In genomic region chr6:26550250-26550993, GRCh38 we compare ENCODE assay signal across 8 cellular contexts. TPM values are rescaled to one million over a fixed set of nuclear protein-coding genes. Genes with fewer than 3 reads are reported as not detected.
DNase-seq lines count a peak whose midpoint lies in the region; ATAC-seq and TF ChIP-seq lines count a peak whose summit lies in the region.

No MANE protein-coding gene starts in this region.

- 4 to 11% (median 7%) methylated on average over 35 to 42 of the region's 42 CpGs for WGBS in spleen, 5 donors

- no peak for TF ChIP-seq POLR2A in spleen (IDR thresholded peaks at IDR 0.05)

- H3K9me3 ChIP-seq in iPS-18a (ENCODE audit: control insufficient read depth, low read depth, low read length) (no peaks in the 10 kb centered on the region), spleen (no peaks in the 10 kb centered on the region)

- H3K27ac ChIP-seq in iPS-18a (ENCODE audit: low read length): peak overlapping the region; percentile 73
- peak overlapping the region; percentile 2 to 77 (median 64) for H3K27ac ChIP-seq in spleen

- H3K4me1 ChIP-seq in iPS-18a (ENCODE audit: control insufficient read depth, low read depth, low read length) (peaks cover 3% of the 10 kb centered on the region), spleen (peaks cover 10 to 50% (median 41%) of the 10 kb centered on the region in 6 donors)

- peak overlapping the region; percentile 54 for H3K9ac ChIP-seq in iPS-18a (ENCODE audit: low read length)

- no peaks in the 10 kb centered on the region for H3K27me3 ChIP-seq in iPS-18a (ENCODE audit: control insufficient read depth, insufficient read depth, low read length)
- no peaks in the 10 kb centered on the region for H3K27me3 ChIP-seq in spleen (replicated peaks in 1 of 7)

- in situ Hi-C loops in SK-MEL-5 (cut with HindIII; ENCODE audit: low pct_unique_long_range_greater_than_20kb, low sequenced_read_pairs): no loop called here

- ATAC-seq in HG03460 (IDR thresholded peaks at IDR 0.05; ENCODE audit: unreplicated experiment): no peak

- no peak for TF ChIP-seq CTCF in spleen (IDR thresholded peaks at IDR 0.05 in 8 of 11, conservative IDR thresholded peaks at IDR 0.05 in 3 of 11)

- DNase-seq in DMS153 (lab: John Stamatoyannopoulos, UW): peak; percentile 58
- DNase-seq in HUDEP-2 (lab: John Stamatoyannopoulos, UW; ENCODE audit: unreplicated experiment in 76 of 76): peak in 55 of 76 experiments; percentile 16 to 75 (median 54)
- DNase-seq in SK-MEL-5 (ENCODE audit: low read depth, low spot score): peak; percentile 66
- DNase-seq in amniotic epithelial cell (ENCODE audit: low read depth): peak; percentile 62
- DNase-seq in spleen: peak; percentile 83
- no peak for DNase-seq in 8988T

- peaks cover 15% of the 10 kb centered on the region for H3K36me3 ChIP-seq in iPS-18a (ENCODE audit: control insufficient read depth, low read depth, low read length)
- H3K36me3 ChIP-seq in spleen: peaks cover 0 to 18% (median 7%) of the 10 kb centered on the region in 6 donors

- intact Hi-C loops in spleen (cut with DNase I; ENCODE audit: low total_unique reads): no loop called here

- H3K4me3 ChIP-seq in iPS-18a (ENCODE audit: low read length): peak overlapping the region; percentile 66
- peak overlapping the region; percentile 55 to 82 (median 63) for H3K4me3 ChIP-seq in spleen

RNA-seq across cellular contexts. Expression of gene HMGN4, which starts 12.3 kb away (rescaled TPM):
- 86.1 and 103 TPM in 2 replicates for total RNA-seq in SK-MEL-5 (2014; rRNA removed; shearing (Covaris generic))
- polyA plus RNA-seq in SK-MEL-5 (2015; cell fraction: cytosol; rRNA removed): 69.0 and 88.9 TPM in 2 replicates
- 69.1 and 80.6 TPM in 2 replicates for polyA plus RNA-seq in SK-MEL-5 (2015; cell fraction: nucleus; rRNA removed)
- 10 to 100 TPM; 47.2 to 68.4 (median 58.2) TPM for total RNA-seq in spleen
- polyA plus RNA-seq in spleen: 10 to 100 TPM; 33.3 to 52.0 (median 51.4) TPM

RNA-seq across cellular contexts. Expression of gene ABT1, which starts 46.3 kb away (rescaled TPM):
- 34.3 and 35.1 TPM in 2 replicates for total RNA-seq in SK-MEL-5 (2014; rRNA removed; shearing (Covaris generic))
- 27.3 and 27.7 TPM in 2 replicates for polyA plus RNA-seq in SK-MEL-5 (2015; cell fraction: cytosol; rRNA removed)
- 18.6 and 20.7 TPM in 2 replicates for polyA plus RNA-seq in SK-MEL-5 (2015; cell fraction: nucleus; rRNA removed)
- total RNA-seq in spleen: 10 to 100 TPM; 14.9 to 21.4 (median 18.6) TPM
- polyA plus RNA-seq in spleen: 10 to 100 TPM; 20.2 to 26.2 (median 23.9) TPM

RNA-seq across cellular contexts. Expression of gene BTN1A1, which starts 50.3 kb away (rescaled TPM):
- not detected in 2 replicates for total RNA-seq in SK-MEL-5 (2014; rRNA removed; shearing (Covaris generic))
- not detected in 2 replicates for polyA plus RNA-seq in SK-MEL-5 (2015; cell fraction: cytosol; rRNA removed)
- polyA plus RNA-seq in SK-MEL-5 (2015; cell fraction: nucleus; rRNA removed): not detected in 2 replicates
- total RNA-seq in spleen: 1 to 10 TPM in 1 of 7 donors, under 1 TPM in 6; 0.23 to 1.1 (median 0.32) TPM
- polyA plus RNA-seq in spleen: under 1 TPM; 0.33 to 0.58 (median 0.39) TPM
